In the genomic region with DNA sequence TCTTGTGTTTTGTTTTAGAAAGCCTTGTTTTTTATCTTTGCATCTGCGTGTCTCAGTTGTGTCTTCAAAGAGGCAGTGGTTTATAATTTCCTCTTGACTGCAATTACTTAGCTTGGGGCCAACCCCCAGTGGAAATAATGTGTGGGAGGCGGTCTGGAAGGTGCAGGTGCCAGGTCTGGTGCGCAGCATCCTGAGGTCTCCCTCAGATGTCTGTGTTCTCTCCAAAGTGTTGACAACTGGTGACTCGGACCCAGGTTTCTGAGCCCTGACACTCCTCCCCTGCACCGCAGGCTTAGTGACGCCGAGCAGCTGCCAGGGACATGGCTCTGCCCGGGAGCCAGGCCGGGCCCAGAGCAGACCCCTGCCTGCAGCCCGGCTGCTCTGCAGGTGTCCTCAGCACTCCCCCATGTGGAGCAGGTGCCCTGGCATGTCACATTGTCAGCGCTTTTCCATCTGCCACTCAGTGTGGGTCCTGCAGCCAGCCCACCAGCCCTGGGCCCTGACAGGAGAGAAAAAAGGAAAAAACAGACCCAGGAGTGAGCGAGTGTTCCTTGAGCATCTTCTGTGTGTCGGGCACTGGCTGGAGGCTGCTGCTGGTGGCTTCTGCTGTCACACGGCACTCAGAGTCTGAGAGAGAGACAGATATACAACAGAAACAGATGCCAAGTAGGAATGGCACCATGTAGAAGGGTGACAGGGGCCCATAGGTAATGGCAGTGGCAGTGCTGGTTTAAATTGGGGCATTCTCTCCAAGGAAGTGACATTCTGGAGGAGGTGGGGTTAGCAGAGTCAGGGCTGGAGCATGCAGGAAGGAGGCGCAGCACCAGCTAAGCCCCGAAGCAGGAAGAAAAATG, we compare ENCODE assay signal across 1 cellular context.
A peak's percentile ranks its signal among the peaks of the same experiment; 100 is the strongest.
TF ChIP-seq lines count a peak whose summit lies in the region.

No MANE protein-coding gene starts in this region.

TF ChIP-seq in GM12878, 131 proteins besides CTCF, POLR2A, EP300 and RAD21 (continued from another document):
- TF ChIP-seq CUX1 (IDR thresholded peaks at IDR 0.05; ENCODE audit: insufficient replicate concordance, low read depth, low read length) (no peak), ZNF207 (IDR thresholded peaks at IDR 0.05; ENCODE audit: borderline replicate concordance) (no peak), HDGF (IDR thresholded peaks at IDR 0.05) (no peak), CBFB (IDR thresholded peaks at IDR 0.05; ENCODE audit: low read depth) (no peak), MYC (IDR thresholded peaks at IDR 0.05; ENCODE audit: insufficient read depth, insufficient read length, insufficient replicate concordance, low read length, severe bottlenecking) (no peak), FOS (IDR thresholded peaks at IDR 0.05; ENCODE audit: borderline replicate concordance, extremely low read depth, insufficient read length) (no peak), RFX5 (IDR thresholded peaks at IDR 0.05; ENCODE audit: low read depth, low read length) (peak; percentile 85), EED (IDR thresholded peaks at IDR 0.05; ENCODE audit: low read depth) (no peak)
- TF ChIP-seq, protein P1, sequence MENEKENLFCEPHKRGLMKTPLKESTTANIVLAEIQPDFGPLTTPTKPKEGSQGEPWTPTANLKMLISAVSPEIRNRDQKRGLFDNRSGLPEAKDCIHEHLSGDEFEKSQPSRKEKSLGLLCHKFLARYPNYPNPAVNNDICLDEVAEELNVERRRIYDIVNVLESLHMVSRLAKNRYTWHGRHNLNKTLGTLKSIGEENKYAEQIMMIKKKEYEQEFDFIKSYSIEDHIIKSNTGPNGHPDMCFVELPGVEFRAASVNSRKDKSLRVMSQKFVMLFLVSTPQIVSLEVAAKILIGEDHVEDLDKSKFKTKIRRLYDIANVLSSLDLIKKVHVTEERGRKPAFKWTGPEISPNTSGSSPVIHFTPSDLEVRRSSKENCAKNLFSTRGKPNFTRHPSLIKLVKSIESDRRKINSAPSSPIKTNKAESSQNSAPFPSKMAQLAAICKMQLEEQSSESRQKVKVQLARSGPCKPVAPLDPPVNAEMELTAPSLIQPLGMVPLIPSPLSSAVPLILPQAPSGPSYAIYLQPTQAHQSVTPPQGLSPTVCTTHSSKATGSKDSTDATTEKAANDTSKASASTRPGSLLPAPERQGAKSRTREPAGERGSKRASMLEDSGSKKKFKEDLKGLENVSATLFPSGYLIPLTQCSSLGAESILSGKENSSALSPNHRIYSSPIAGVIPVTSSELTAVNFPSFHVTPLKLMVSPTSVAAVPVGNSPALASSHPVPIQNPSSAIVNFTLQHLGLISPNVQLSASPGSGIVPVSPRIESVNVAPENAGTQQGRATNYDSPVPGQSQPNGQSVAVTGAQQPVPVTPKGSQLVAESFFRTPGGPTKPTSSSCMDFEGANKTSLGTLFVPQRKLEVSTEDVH (IDR thresholded peaks at IDR 0.05; ENCODE audit: low read depth, partially characterized antibody) = no peak
- TF ChIP-seq, protein P2, sequence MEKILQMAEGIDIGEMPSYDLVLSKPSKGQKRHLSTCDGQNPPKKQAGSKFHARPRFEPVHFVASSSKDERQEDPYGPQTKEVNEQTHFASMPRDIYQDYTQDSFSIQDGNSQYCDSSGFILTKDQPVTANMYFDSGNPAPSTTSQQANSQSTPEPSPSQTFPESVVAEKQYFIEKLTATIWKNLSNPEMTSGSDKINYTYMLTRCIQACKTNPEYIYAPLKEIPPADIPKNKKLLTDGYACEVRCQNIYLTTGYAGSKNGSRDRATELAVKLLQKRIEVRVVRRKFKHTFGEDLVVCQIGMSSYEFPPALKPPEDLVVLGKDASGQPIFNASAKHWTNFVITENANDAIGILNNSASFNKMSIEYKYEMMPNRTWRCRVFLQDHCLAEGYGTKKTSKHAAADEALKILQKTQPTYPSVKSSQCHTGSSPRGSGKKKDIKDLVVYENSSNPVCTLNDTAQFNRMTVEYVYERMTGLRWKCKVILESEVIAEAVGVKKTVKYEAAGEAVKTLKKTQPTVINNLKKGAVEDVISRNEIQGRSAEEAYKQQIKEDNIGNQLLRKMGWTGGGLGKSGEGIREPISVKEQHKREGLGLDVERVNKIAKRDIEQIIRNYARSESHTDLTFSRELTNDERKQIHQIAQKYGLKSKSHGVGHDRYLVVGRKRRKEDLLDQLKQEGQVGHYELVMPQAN (conservative IDR thresholded peaks at IDR 0.05) = no peak
- TF ChIP-seq, protein P3, sequence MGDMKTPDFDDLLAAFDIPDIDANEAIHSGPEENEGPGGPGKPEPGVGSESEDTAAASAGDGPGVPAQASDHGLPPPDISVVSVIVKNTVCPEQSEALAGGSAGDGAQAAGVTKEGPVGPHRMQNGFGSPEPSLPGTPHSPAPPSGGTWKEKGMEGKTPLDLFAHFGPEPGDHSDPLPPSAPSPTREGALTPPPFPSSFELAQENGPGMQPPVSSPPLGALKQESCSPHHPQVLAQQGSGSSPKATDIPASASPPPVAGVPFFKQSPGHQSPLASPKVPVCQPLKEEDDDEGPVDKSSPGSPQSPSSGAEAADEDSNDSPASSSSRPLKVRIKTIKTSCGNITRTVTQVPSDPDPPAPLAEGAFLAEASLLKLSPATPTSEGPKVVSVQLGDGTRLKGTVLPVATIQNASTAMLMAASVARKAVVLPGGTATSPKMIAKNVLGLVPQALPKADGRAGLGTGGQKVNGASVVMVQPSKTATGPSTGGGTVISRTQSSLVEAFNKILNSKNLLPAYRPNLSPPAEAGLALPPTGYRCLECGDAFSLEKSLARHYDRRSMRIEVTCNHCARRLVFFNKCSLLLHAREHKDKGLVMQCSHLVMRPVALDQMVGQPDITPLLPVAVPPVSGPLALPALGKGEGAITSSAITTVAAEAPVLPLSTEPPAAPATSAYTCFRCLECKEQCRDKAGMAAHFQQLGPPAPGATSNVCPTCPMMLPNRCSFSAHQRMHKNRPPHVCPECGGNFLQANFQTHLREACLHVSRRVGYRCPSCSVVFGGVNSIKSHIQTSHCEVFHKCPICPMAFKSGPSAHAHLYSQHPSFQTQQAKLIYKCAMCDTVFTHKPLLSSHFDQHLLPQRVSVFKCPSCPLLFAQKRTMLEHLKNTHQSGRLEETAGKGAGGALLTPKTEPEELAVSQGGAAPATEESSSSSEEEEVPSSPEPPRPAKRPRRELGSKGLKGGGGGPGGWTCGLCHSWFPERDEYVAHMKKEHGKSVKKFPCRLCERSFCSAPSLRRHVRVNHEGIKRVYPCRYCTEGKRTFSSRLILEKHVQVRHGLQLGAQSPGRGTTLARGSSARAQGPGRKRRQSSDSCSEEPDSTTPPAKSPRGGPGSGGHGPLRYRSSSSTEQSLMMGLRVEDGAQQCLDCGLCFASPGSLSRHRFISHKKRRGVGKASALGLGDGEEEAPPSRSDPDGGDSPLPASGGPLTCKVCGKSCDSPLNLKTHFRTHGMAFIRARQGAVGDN (IDR thresholded peaks at IDR 0.05) = no peak
- TF ChIP-seq, protein P4, sequence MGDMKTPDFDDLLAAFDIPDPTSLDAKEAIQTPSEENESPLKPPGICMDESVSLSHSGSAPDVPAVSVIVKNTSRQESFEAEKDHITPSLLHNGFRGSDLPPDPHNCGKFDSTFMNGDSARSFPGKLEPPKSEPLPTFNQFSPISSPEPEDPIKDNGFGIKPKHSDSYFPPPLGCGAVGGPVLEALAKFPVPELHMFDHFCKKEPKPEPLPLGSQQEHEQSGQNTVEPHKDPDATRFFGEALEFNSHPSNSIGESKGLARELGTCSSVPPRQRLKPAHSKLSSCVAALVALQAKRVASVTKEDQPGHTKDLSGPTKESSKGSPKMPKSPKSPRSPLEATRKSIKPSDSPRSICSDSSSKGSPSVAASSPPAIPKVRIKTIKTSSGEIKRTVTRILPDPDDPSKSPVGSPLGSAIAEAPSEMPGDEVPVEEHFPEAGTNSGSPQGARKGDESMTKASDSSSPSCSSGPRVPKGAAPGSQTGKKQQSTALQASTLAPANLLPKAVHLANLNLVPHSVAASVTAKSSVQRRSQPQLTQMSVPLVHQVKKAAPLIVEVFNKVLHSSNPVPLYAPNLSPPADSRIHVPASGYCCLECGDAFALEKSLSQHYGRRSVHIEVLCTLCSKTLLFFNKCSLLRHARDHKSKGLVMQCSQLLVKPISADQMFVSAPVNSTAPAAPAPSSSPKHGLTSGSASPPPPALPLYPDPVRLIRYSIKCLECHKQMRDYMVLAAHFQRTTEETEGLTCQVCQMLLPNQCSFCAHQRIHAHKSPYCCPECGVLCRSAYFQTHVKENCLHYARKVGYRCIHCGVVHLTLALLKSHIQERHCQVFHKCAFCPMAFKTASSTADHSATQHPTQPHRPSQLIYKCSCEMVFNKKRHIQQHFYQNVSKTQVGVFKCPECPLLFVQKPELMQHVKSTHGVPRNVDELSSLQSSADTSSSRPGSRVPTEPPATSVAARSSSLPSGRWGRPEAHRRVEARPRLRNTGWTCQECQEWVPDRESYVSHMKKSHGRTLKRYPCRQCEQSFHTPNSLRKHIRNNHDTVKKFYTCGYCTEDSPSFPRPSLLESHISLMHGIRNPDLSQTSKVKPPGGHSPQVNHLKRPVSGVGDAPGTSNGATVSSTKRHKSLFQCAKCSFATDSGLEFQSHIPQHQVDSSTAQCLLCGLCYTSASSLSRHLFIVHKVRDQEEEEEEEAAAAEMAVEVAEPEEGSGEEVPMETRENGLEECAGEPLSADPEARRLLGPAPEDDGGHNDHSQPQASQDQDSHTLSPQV (IDR thresholded peaks at IDR 0.05) = no peak
